Comparison of ENCODE assay signal across 24 cellular contexts in the genomic region with DNA sequence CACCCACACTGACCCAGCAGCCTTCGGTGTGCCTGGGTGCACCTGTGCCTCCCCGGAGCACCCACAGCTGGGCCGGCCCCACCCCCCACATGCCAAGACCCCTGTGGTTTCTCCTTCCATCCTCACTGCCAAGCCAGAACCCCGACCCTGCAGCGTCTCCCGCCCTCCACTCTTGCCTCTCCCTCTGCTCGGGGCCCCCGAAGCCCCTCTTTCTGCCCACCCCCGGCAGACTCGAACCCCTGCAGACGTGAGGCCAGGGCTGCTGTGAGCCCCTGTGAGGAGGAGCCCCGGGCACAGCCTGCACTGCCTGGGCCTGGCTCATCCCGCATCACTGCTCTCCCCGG.
DNase-seq lines count a peak whose midpoint lies in the region; ATAC-seq and TF ChIP-seq lines count a peak whose summit lies in the region.
"Had no signal": no experiment of that assay in that cellular context is flagged by ENCODE, and none has a peak within 500 bp of the region (broad histone marks: within the 10 kb centered on the region; RNA-seq: fewer than 3 reads in every experiment).

No MANE protein-coding gene starts in this region.

- intact Hi-C loops in Right ventricle myocardium inferior (cut with DNase I) (loop anchor here (10.0 kb wide), 1 partner anchor 732 kb away; no protein-coding TSS in a partner anchor), left ventricle myocardium superior (cut with micrococcal nuclease) (no loop called here), upper lobe of right lung (cut with DNase I) (no loop called here)

- H2BK12ac ChIP-seq in neuronal stem cell (ENCODE audit: low read length) (no peak overlapping the region), mesenchymal stem cell (ENCODE audit: low read length in 2 of 2) (no peak overlapping the region)

- no peaks in the 10 kb centered on the region for H3K9me3 ChIP-seq in neuronal stem cell (replicated peaks in 1 of 2; ENCODE audit: control insufficient read depth in 2 of 2, insufficient read depth in 1 of 2, low read depth in 1 of 2, low read length in 2 of 2)
- no peaks in the 10 kb centered on the region for H3K9me3 ChIP-seq in upper lobe of right lung
- H3K9me3 ChIP-seq in mesenchymal stem cell (ENCODE audit: control insufficient read depth, low read length): no peaks in the 10 kb centered on the region
- H3K9me3 ChIP-seq: tibial nerve had no signal

- ATAC-seq in Right ventricle myocardium inferior: no peak
- no peak for ATAC-seq in left ventricle myocardium superior
- no peak for ATAC-seq in upper lobe of right lung
- ATAC-seq: activated CD4-positive, CD25-positive, alpha-beta regulatory T cell treated with anti-CD3 and anti-CD28 coated beads, Interleukin-2, amount 50 U/mL, for 24 hours; activated CD8-positive, alpha-beta T cell treated with anti-CD3 and anti-CD28 coated beads, Interleukin-2, amount 10 ng/mL, durations not matched to agents 7 days and 5 days; activated naive CD4-positive, alpha-beta T cell treated with anti-CD3 and anti-CD28 coated beads, Interleukin-2, amount 50 U/mL, for 72 hours; GM12878; stimulated activated naive CD8-positive, alpha-beta T cell treated with anti-CD3 and anti-CD28 coated beads, Interleukin-15, Interleukin-2, amounts not matched to agents 100 U/mL and 50 U/mL, for 24 hours; T-cell had no signal

- H3K79me1 ChIP-seq in neuronal stem cell (ENCODE audit: low read depth, low read length) (no peaks in the 10 kb centered on the region), mesenchymal stem cell (replicated peaks; ENCODE audit: low read length, poor library complexity, severe bottlenecking) (no peaks in the 10 kb centered on the region)

- H3K14ac ChIP-seq in neuronal stem cell (ENCODE audit: low read length) (no peak overlapping the region), mesenchymal stem cell (ENCODE audit: low read length in 2 of 2) (no peak overlapping the region)

- H2BK15ac ChIP-seq in neuronal stem cell (ENCODE audit: low read length) (no peak overlapping the region), mesenchymal stem cell (ENCODE audit: low read depth, poor library complexity, severe bottlenecking) (no peak overlapping the region)

- H3K27ac ChIP-seq in neuronal stem cell (replicated peaks; ENCODE audit: low read length) (no peak overlapping the region), upper lobe of right lung (no peak overlapping the region), mesenchymal stem cell (ENCODE audit: low read length, poor library complexity, severe bottlenecking) (no peak overlapping the region)
- H3K27ac ChIP-seq: epithelial cell of prostate, SJSA1, tibial nerve had no signal

- H3K4me1 ChIP-seq in neuronal stem cell (ENCODE audit: control insufficient read depth in 2 of 2, insufficient read depth in 1 of 2, low read depth in 1 of 2, low read length in 2 of 2): peaks cover 0 to 3% of the 10 kb centered on the region in 2 donors
- no peaks in the 10 kb centered on the region for H3K4me1 ChIP-seq in upper lobe of right lung
- peaks cover 4% of the 10 kb centered on the region for H3K4me1 ChIP-seq in mesenchymal stem cell (ENCODE audit: control insufficient read depth, insufficient read depth, low read depth, low read length)
- H3K4me1 ChIP-seq: SJSA1 had no signal

- H3K18ac ChIP-seq in neuronal stem cell (ENCODE audit: low read length) (peak overlapping the region; percentile 84), mesenchymal stem cell (ENCODE audit: low read depth in 1 of 2, low read length in 2 of 2) (no peak overlapping the region)

- no peak overlapping the region for H3K4me2 ChIP-seq in neuronal stem cell (ENCODE audit: insufficient read depth, low read length, poor library complexity, severe bottlenecking)
- H3K4me2 ChIP-seq in mesenchymal stem cell (ENCODE audit: low read length, poor library complexity, severe bottlenecking): no peak overlapping the region

- H3K23ac ChIP-seq in neuronal stem cell (ENCODE audit: low read depth, low read length, poor library complexity) (no peak overlapping the region), mesenchymal stem cell (ENCODE audit: low read length in 2 of 2) (no peak overlapping the region)

- H2AK5ac ChIP-seq in neuronal stem cell (ENCODE audit: low read depth, low read length): no peak overlapping the region
- H2AK5ac ChIP-seq in mesenchymal stem cell (ENCODE audit: low read length, severe bottlenecking): no peak overlapping the region

- no peak overlapping the region for H2BK5ac ChIP-seq in neuronal stem cell (ENCODE audit: low read length)
- no peak overlapping the region for H2BK5ac ChIP-seq in mesenchymal stem cell (ENCODE audit: low read depth, low read length, poor library complexity, severe bottlenecking)

- H2BK120ac ChIP-seq in neuronal stem cell (ENCODE audit: low read depth, low read length) (no peak overlapping the region), mesenchymal stem cell (ENCODE audit: low read depth, low read length) (no peak overlapping the region)

- no peaks in the 10 kb centered on the region for H3K36me3 ChIP-seq in neuronal stem cell (replicated peaks in 1 of 2; ENCODE audit: control insufficient read depth in 2 of 2, insufficient read depth in 2 of 2, low read length in 2 of 2)
- H3K36me3 ChIP-seq in upper lobe of right lung: no peaks in the 10 kb centered on the region
- H3K36me3 ChIP-seq in mesenchymal stem cell (ENCODE audit: control insufficient read depth in 1 of 2, insufficient read depth in 2 of 2, low read depth in 1 of 2, low read length in 2 of 2): no peaks in the 10 kb centered on the region
- H3K36me3 ChIP-seq: SJSA1, tibial nerve had no signal

- DNase-seq in Right ventricle myocardium inferior (ENCODE audit: missing footprints) (peak; percentile 35), left ventricle myocardium superior (no peak), neuronal stem cell (ENCODE audit: low spot score) (no peak), upper lobe of right lung (peak; percentile 46), hippocampal formation (lab: John Stamatoyannopoulos, UW) (no peak), AG08396 (ENCODE audit: low spot score) (no peak), mesenchymal stem cell (no peak)
- peak; percentile 8 for DNase-seq in activated CD8-positive, alpha-beta memory T cell treated with anti-CD3 and anti-CD28 coated beads, Interleukin-2, amount 50 U/mL, for 4 hours
- DNase-seq: activated CD8-positive, alpha-beta T cell treated with anti-CD3 and anti-CD28 coated beads, Interleukin-2, amount 10 ng/mL, durations not matched to agents 7 days and 5 days; C1 segment of cervical spinal cord; central memory CD4-positive, alpha-beta T cell; NCI-H1694 treated with DMSO at 0.1 percent for 48 hours; NCI-H2171; NCI-H510A treated with DMSO at 0.1 percent for 48 hours; nucleus accumbens; stimulated activated CD4-positive, alpha-beta T cell treated with anti-CD3 and anti-CD28 coated beads, Interleukin-4, amount 100 ng/mL, for 4 hours; stimulated activated naive CD8-positive, alpha-beta T cell treated with anti-CD3 and anti-CD28 coated beads, Interleukin-15, Interleukin-2, amounts not matched to agents 100 U/mL and 50 U/mL, for 24 hours had no signal

- H3K9ac ChIP-seq in neuronal stem cell (ENCODE audit: low read depth, low read length, poor library complexity) (no peak overlapping the region), mesenchymal stem cell (ENCODE audit: low read length) (no peak overlapping the region)

- no peak overlapping the region for H2AFZ ChIP-seq in neuronal stem cell (ENCODE audit: low read length)
- no peak overlapping the region for H2AFZ ChIP-seq in mesenchymal stem cell (ENCODE audit: low read depth, low read length)

- no peaks in the 10 kb centered on the region for H3K27me3 ChIP-seq in neuronal stem cell (ENCODE audit: control insufficient read depth in 3 of 3, insufficient read depth in 3 of 3, low read depth in 1 of 3, low read length in 3 of 3)
- peaks cover 40% of the 10 kb centered on the region for H3K27me3 ChIP-seq in upper lobe of right lung
- peaks cover 0 to 27% of the 10 kb centered on the region in 2 experiments for H3K27me3 ChIP-seq in mesenchymal stem cell (ENCODE audit: control insufficient read depth in 1 of 2, insufficient read depth in 1 of 2, low read length in 2 of 2)
- H3K27me3 ChIP-seq: SJSA1 had no signal

- no peak for TF ChIP-seq CTCF in upper lobe of right lung (IDR thresholded peaks at IDR 0.05)

- H4K8ac ChIP-seq in neuronal stem cell (ENCODE audit: low read depth, low read length) (no peak overlapping the region), mesenchymal stem cell (ENCODE audit: low read length) (no peak overlapping the region)

- H4K91ac ChIP-seq in neuronal stem cell (ENCODE audit: low read depth, low read length, poor library complexity) (no peak overlapping the region), mesenchymal stem cell (ENCODE audit: low read length) (no peak overlapping the region)

- no CpG with 5 or more reads among the region's 14 CpGs for WGBS in neuronal stem cell (ENCODE audit: extremely low coverage in 2 of 2, insufficient read length in 2 of 2, insufficient replicate concordance in 1 of 2), 2 donors
- 87% methylated on average over 11 of the region's 14 CpGs for WGBS in mesenchymal stem cell

- no peak overlapping the region for H3K4me3 ChIP-seq in neuronal stem cell (ENCODE audit: low read length in 2 of 2)
- H3K4me3 ChIP-seq in upper lobe of right lung: no peak overlapping the region
- no peak overlapping the region for H3K4me3 ChIP-seq in mesenchymal stem cell (ENCODE audit: insufficient read depth in 1 of 2, low read depth in 1 of 2, low read length in 2 of 2)
- H3K4me3 ChIP-seq: GM12878, SJSA1, tibial nerve had no signal

- H3K4ac ChIP-seq in neuronal stem cell (ENCODE audit: low read length): no peak overlapping the region
- no peak overlapping the region for H3K4ac ChIP-seq in mesenchymal stem cell (ENCODE audit: low read depth in 1 of 2, low read length in 2 of 2)

Comparison
In these comparisons a context has a peak if more than half of its experiments do, and no peak if none do; other contexts are left out.
1. DNase-seq: peak in Right ventricle myocardium inferior (single experiment), activated CD8-positive, alpha-beta memory T cell treated with anti-CD3 and anti-CD28 coated beads, Interleukin-2, amount 50 U/mL, for 4 hours (single experiment) and upper lobe of right lung (single experiment); none in left ventricle myocardium superior (single experiment), neuronal stem cell (single experiment), hippocampal formation (0 of 2), AG08396 (single experiment) and mesenchymal stem cell (single experiment).